Comparison of ENCODE assay signal across 26 cellular contexts in the genomic region with DNA sequence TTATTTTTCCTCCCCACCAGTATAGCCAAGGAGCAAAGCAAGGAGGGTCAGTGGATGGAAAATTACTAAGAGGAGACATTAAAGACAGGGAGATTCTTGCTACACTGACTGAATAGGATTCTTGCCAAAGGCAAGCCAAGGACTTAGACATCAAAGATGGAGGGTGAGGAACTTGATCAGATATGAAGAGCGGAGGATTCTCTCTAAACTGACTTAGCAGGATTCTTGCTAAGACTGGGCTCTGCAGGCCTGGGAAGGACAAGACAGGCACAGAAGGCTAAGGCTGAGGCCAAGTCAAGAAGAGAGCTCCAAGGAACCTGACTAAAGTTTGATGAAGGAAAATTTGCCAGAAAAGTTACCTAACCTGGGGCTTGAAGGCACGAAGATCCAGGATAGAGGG.
"Had no signal": no experiment of that assay in that cellular context is flagged by ENCODE, and none has a peak within 500 bp of the region (broad histone marks: within the 10 kb centered on the region; RNA-seq: fewer than 3 reads in every experiment).

No MANE protein-coding gene starts in this region.

- H3K4me1 ChIP-seq: adrenal gland had no signal

- DNase-seq: activated CD4-positive, alpha-beta memory T cell treated with anti-CD3 and anti-CD28 coated beads, Interleukin-2, amount 10 ng/mL, durations not matched to agents 7 days and 5 days; activated CD4-positive, alpha-beta T cell treated with anti-CD3 and anti-CD28 coated beads, Interleukin-2, amount 10 ng/mL, durations not matched to agents 7 days and 5 days; activated CD4-positive, CD25-positive, alpha-beta regulatory T cell; activated gamma-delta T cell; activated naive CD4-positive, alpha-beta T cell treated with anti-CD3 and anti-CD28 coated beads, Interleukin-2, amount 50 U/mL, for 16 hours; activated naive CD8-positive, alpha-beta T cell treated with anti-CD3 and anti-CD28 coated beads, Interleukin-2, amount 10 ng/mL, durations not matched to agents 7 days and 5 days; activated T-cell treated with anti-CD3 and anti-CD28 coated beads for 4 hours; activated T-cell treated with anti-CD3 and anti-CD28 coated beads, Interleukin-2, amount 50 U/mL, for 48 hours; adrenal gland; anterior cingulate cortex; MV-4-11; NCI-H1092 treated with DMSO at 0.1 percent for 48 hours; NCI-H1436; NCI-H1694 treated with DMSO at 0.1 percent for 48 hours; NCI-H2029 treated with DMSO at 0.1 percent for 48 hours; NCI-H345; NCI-H510A; NCI-H526 treated with DMSO at 0.1 percent for 48 hours; NK-92 treated with Interleukin-12 subunit alpha and Interleukin-12 subunit beta, amount 100 ng/mL, for 24 hours; RPMI8226; T-cell; T-helper 2 cell; T1000 had no signal

- FAIRE-seq: TTC549 had no signal

- H3K27ac Mint-ChIP-seq: activated CD4-positive, alpha-beta memory T cell treated with anti-CD3 and anti-CD28 coated beads, Interleukin-2, amount 10 ng/mL, durations not matched to agents 7 days and 5 days; activated CD4-positive, alpha-beta T cell treated with anti-CD3 and anti-CD28 coated beads, Interleukin-2, amount 10 ng/mL, durations not matched to agents 7 days and 5 days; activated naive CD8-positive, alpha-beta T cell treated with anti-CD3 and anti-CD28 coated beads, Interleukin-2, amount 10 ng/mL, durations not matched to agents 7 days and 5 days; activated T-helper 17 cell treated with anti-CD3 and anti-CD28 coated beads, Interleukin-2, amount 50 U/mL, for 72 hours; T-cell had no signal

- H3K36me3 ChIP-seq: adrenal gland had no signal

- H3K4me3 ChIP-seq: adrenal gland, SK-N-MC had no signal

- H3K4me3 Mint-ChIP-seq: activated CD4-positive, alpha-beta memory T cell treated with anti-CD3 and anti-CD28 coated beads, Interleukin-2, amount 10 ng/mL, durations not matched to agents 7 days and 5 days; activated CD4-positive, alpha-beta T cell treated with anti-CD3 and anti-CD28 coated beads, Interleukin-2, amount 10 ng/mL, durations not matched to agents 7 days and 5 days; activated naive CD8-positive, alpha-beta T cell treated with anti-CD3 and anti-CD28 coated beads, Interleukin-2, amount 10 ng/mL, durations not matched to agents 7 days and 5 days; activated T-helper 17 cell treated with anti-CD3 and anti-CD28 coated beads, Interleukin-2, amount 50 U/mL, for 72 hours; T-cell had no signal

- H3K4me1 Mint-ChIP-seq: activated CD4-positive, alpha-beta memory T cell treated with anti-CD3 and anti-CD28 coated beads, Interleukin-2, amount 10 ng/mL, durations not matched to agents 7 days and 5 days; activated CD4-positive, alpha-beta T cell treated with anti-CD3 and anti-CD28 coated beads, Interleukin-2, amount 10 ng/mL, durations not matched to agents 7 days and 5 days; activated naive CD8-positive, alpha-beta T cell treated with anti-CD3 and anti-CD28 coated beads, Interleukin-2, amount 10 ng/mL, durations not matched to agents 7 days and 5 days; activated T-helper 17 cell treated with anti-CD3 and anti-CD28 coated beads, Interleukin-2, amount 50 U/mL, for 72 hours; T-cell had no signal

- H3K27me3 Mint-ChIP-seq: activated CD4-positive, alpha-beta memory T cell treated with anti-CD3 and anti-CD28 coated beads, Interleukin-2, amount 10 ng/mL, durations not matched to agents 7 days and 5 days; activated CD4-positive, alpha-beta T cell treated with anti-CD3 and anti-CD28 coated beads, Interleukin-2, amount 10 ng/mL, durations not matched to agents 7 days and 5 days had no signal

- H3K9me3 ChIP-seq: adrenal gland had no signal

- H3K36me3 Mint-ChIP-seq: T-cell had no signal

- H3K27ac ChIP-seq: adrenal gland, SK-N-MC had no signal

- H3K27me3 ChIP-seq: adrenal gland had no signal
